In genomic region chr10:80191589-80192270, GRCh38 we compare ENCODE assay signal across 12 cellular contexts. TPM values are rescaled to one million over a fixed set of nuclear protein-coding genes. Genes with fewer than 3 reads are reported as not detected.
A peak's percentile ranks its signal among the peaks of the same experiment; 100 is the strongest.
DNase-seq lines count a peak whose midpoint lies in the region; ATAC-seq and TF ChIP-seq lines count a peak whose summit lies in the region.
"Had no signal": no experiment of that assay in that cellular context is flagged by ENCODE, and none has a peak within 500 bp of the region (broad histone marks: within the 10 kb centered on the region; RNA-seq: fewer than 3 reads in every experiment).

No MANE protein-coding gene starts in this region.

- no peak overlapping the region for H2AK5ac ChIP-seq in IMR-90 (ENCODE audit: low read depth, low read length)
- H2AK5ac ChIP-seq in mesendoderm (ENCODE audit: low read length) = no peak overlapping the region

- no peaks in the 10 kb centered on the region for H3K27me3 ChIP-seq in IMR-90 (ENCODE audit: control insufficient read depth, insufficient read depth, low read length)
- H3K27me3 ChIP-seq in right cardiac atrium (ENCODE audit: control insufficient read depth, insufficient read depth) = no peaks in the 10 kb centered on the region
- no peaks in the 10 kb centered on the region for H3K27me3 ChIP-seq in mesendoderm (ENCODE audit: insufficient read depth, low read length, poor library complexity)

- H3K23ac ChIP-seq in IMR-90 (ENCODE audit: low read depth, low read length) = no peak overlapping the region; the same call in 1 of the 2 replicates
- no peak overlapping the region for H3K23ac ChIP-seq in mesendoderm (ENCODE audit: low read length)

- in situ Hi-C loops in IMR-90 (cut with MboI; ENCODE audit: low sequenced_read_pairs) = no loop called here

- H3K4ac ChIP-seq in IMR-90 (ENCODE audit: low read depth, low read length) (no peak overlapping the region), mesendoderm (ENCODE audit: low read depth, low read length) (no peak overlapping the region)

- no peak overlapping the region for H3K9ac ChIP-seq in IMR-90 (ENCODE audit: low read depth, low read length)
- H3K9ac ChIP-seq in mesendoderm (ENCODE audit: low read length) = no peak overlapping the region

- H3K4me3 ChIP-seq in IMR-90 (ENCODE audit: insufficient read depth, low read depth, low read length) (no peak overlapping the region), right cardiac atrium (ENCODE audit: low read length) (no peak overlapping the region), mesendoderm (ENCODE audit: low read length) (no peak overlapping the region)
- H3K4me3 ChIP-seq: skin epidermis had no signal

- H3K79me2 ChIP-seq in mesendoderm (ENCODE audit: control insufficient read depth, insufficient read depth, low read length) = peaks cover 18% of the 10 kb centered on the region

- H2BK15ac ChIP-seq in IMR-90 (ENCODE audit: low read depth, low read length) = no peak overlapping the region
- H2BK15ac ChIP-seq in mesendoderm (replicated peaks; ENCODE audit: low read depth) = no peak overlapping the region

- no peak overlapping the region for H4K91ac ChIP-seq in IMR-90 (ENCODE audit: insufficient read depth, low read depth, low read length)

- H4K20me1 ChIP-seq in IMR-90 (ENCODE audit: insufficient read depth, low read length) = peaks cover 85% of the 10 kb centered on the region

- dilution Hi-C loops in IMR-90 (cut with HindIII; ENCODE audit: low sequenced_read_pairs, unreplicated experiment) = no loop called here

- no peak overlapping the region for H4K5ac ChIP-seq in IMR-90 (ENCODE audit: low read depth, low read length)
- H4K5ac ChIP-seq in mesendoderm (ENCODE audit: low read length) = no peak overlapping the region

- intact Hi-C loops in IMR-90 (cut with micrococcal nuclease) = no loop called here
- intact Hi-C loops in right cardiac atrium (cut with DNase I) = no loop called here

- no peak for ATAC-seq in IMR-90 (ENCODE audit: low read depth)
- ATAC-seq in right cardiac atrium = no peak
- ATAC-seq in stimulated activated naive B cell treated with anti-CD40 and anti-IgM and Interleukin-4, amounts not matched to agents 10 μg/mL and 1 μg/mL and 100 μg/mL, for 72 hours (replicated peaks) = no peak
- no peak for ATAC-seq in GM21447 (IDR thresholded peaks at IDR 0.05; ENCODE audit: unreplicated experiment)
- ATAC-seq: HepG2 had no signal

- 100% methylated on average over 7 of the region's 16 CpGs; no CpG with 5 or more reads in 1 of the 2 experiments for WGBS in IMR-90 (ENCODE audit: extremely low coverage in 2 of 2, insufficient read length in 1 of 2), 2 experiments
- WGBS in right cardiac atrium = 79% methylated on average over 16 of the region's 16 CpGs
- no CpG with 5 or more reads among the region's 16 CpGs for WGBS in mesendoderm (ENCODE audit: extremely low coverage, insufficient coverage, low lambda C conversion rate)

- H3K14ac ChIP-seq in IMR-90 (replicated peaks; ENCODE audit: low read depth, low read length) = no peak overlapping the region

- H3K27me3 Mint-ChIP-seq in activated CD4-positive, alpha-beta memory T cell treated with anti-CD3 and anti-CD28 coated beads, Interleukin-2, amount 10 ng/mL, durations not matched to agents 7 days and 5 days = no peaks in the 10 kb centered on the region
- no peaks in the 10 kb centered on the region for H3K27me3 Mint-ChIP-seq in stimulated activated naive B cell treated with anti-CD40 and anti-IgM and Interleukin-4, amounts not matched to agents 10 μg/mL and 1 μg/mL and 100 μg/mL, for 72 hours

- H3K4me1 ChIP-seq in IMR-90 (ENCODE audit: control insufficient read depth, insufficient read depth, low read length) = peaks cover 27% of the 10 kb centered on the region
- peaks cover 48% of the 10 kb centered on the region for H3K4me1 ChIP-seq in right cardiac atrium (ENCODE audit: control insufficient read depth, insufficient read depth, low read length)
- no peaks in the 10 kb centered on the region for H3K4me1 ChIP-seq in mesendoderm (ENCODE audit: control insufficient read depth, low read depth, low read length)

- H3K9me3 ChIP-seq in IMR-90 (ENCODE audit: control insufficient read depth, insufficient read depth, low read length) = peaks cover 2% of the 10 kb centered on the region; the same call in 1 of the 2 replicates
- H3K9me3 ChIP-seq in right cardiac atrium (ENCODE audit: control insufficient read depth, low read length) = no peaks in the 10 kb centered on the region

- peak overlapping the region; percentile 74 for H2AK9ac ChIP-seq in IMR-90 (replicated peaks; ENCODE audit: low read depth, low read length, poor library complexity)

- no peak overlapping the region for H2BK120ac ChIP-seq in IMR-90 (ENCODE audit: low read depth, low read length)
- H2BK120ac ChIP-seq in mesendoderm (ENCODE audit: low read depth, low read length) = no peak overlapping the region

- H3K36me3 ChIP-seq in IMR-90 (ENCODE audit: control insufficient read depth, insufficient read depth, low read length) (peaks cover 9% of the 10 kb centered on the region; the same call in 1 of the 2 replicates), mesendoderm (ENCODE audit: control insufficient read depth, insufficient read depth, low read length) (no peaks in the 10 kb centered on the region)

- H3K27ac Mint-ChIP-seq in activated CD4-positive, alpha-beta memory T cell treated with anti-CD3 and anti-CD28 coated beads, Interleukin-2, amount 10 ng/mL, durations not matched to agents 7 days and 5 days = peak overlapping the region; percentile 53
- H3K27ac Mint-ChIP-seq in stimulated activated naive B cell treated with anti-CD40 and anti-IgM and Interleukin-4, amounts not matched to agents 10 μg/mL and 1 μg/mL and 100 μg/mL, for 72 hours = peak overlapping the region; percentile 54

- H3K27ac ChIP-seq in IMR-90 (ENCODE audit: insufficient read depth, low read length) (no peak overlapping the region), right cardiac atrium (ENCODE audit: low read length) (peak overlapping the region; percentile 14), mesendoderm (ENCODE audit: low read depth, low read length) (no peak overlapping the region)

- TF ChIP-seq CTCF in IMR-90 (conservative IDR thresholded peaks at IDR 0.05; ENCODE audit: low read depth, low read length) = no peak

- no peak overlapping the region for H4K8ac ChIP-seq in IMR-90 (ENCODE audit: low read depth in 2 of 2, low read length in 2 of 2)
- no peak overlapping the region for H4K8ac ChIP-seq in mesendoderm (ENCODE audit: low read depth, low read length)

- no peak overlapping the region for H3K18ac ChIP-seq in IMR-90 (ENCODE audit: low read depth, low read length)
- H3K18ac ChIP-seq in mesendoderm (ENCODE audit: low read length) = no peak overlapping the region

- no peak overlapping the region for H3K4me2 ChIP-seq in IMR-90 (ENCODE audit: low read depth, low read length)
- no peak overlapping the region for H3K4me2 ChIP-seq in mesendoderm (ENCODE audit: low read length)

- peaks cover 29 to 74% of the 10 kb centered on the region in 2 experiments for H3K79me1 ChIP-seq in IMR-90 (ENCODE audit: low read depth in 1 of 2, low read length in 2 of 2)
- H3K79me1 ChIP-seq in mesendoderm (ENCODE audit: low read length) = peaks cover 18% of the 10 kb centered on the region

- H3K4me3 Mint-ChIP-seq in activated CD4-positive, alpha-beta memory T cell treated with anti-CD3 and anti-CD28 coated beads, Interleukin-2, amount 10 ng/mL, durations not matched to agents 7 days and 5 days = no peak overlapping the region
- H3K4me3 Mint-ChIP-seq in stimulated activated naive B cell treated with anti-CD40 and anti-IgM and Interleukin-4, amounts not matched to agents 10 μg/mL and 1 μg/mL and 100 μg/mL, for 72 hours = peak overlapping the region; percentile 0 to 56

- H3K56ac ChIP-seq in IMR-90 (ENCODE audit: extremely low read depth, insufficient read depth, low read length) (no peak overlapping the region), mesendoderm (ENCODE audit: low read length) (no peak overlapping the region)

- CTCF ChIA-PET in IMR-90 (lab: Yijun Ruan, JAX) = no interaction called here
- CTCF ChIA-PET in activated CD4-positive, alpha-beta memory T cell treated with anti-CD3 and anti-CD28 coated beads, Interleukin-2, amount 10 ng/mL, durations not matched to agents 7 days and 5 days (lab: Charles Lee) = interaction anchor here (1.1 to 1.7 kb wide), 3 partner anchors 8 to 31 kb away, joined by 3 to 5 read pairs (median 4); no protein-coding TSS in a partner anchor

- no peak for DNase-seq in IMR-90
- peak; percentile 23 for DNase-seq in activated CD4-positive, alpha-beta memory T cell treated with anti-CD3 and anti-CD28 coated beads, Interleukin-2, amount 10 ng/mL, durations not matched to agents 7 days and 5 days
- no peak for DNase-seq in right cardiac atrium
- DNase-seq in stimulated activated naive B cell treated with anti-CD40 and anti-IgM and Interleukin-4, amounts not matched to agents 10 μg/mL and 1 μg/mL and 100 μg/mL, for 72 hours = no peak
- no peak for DNase-seq in NCI-H2029 treated with DMSO at 0.1 percent for 48 hours (lab: John Stamatoyannopoulos, UW)
- DNase-seq in mesendoderm = no peak
- DNase-seq: erythroblast, NCI-H446 treated with DMSO at 0.1 percent for 48 hours had no signal

- TF ChIP-seq POLR2A in IMR-90 (IDR thresholded peaks at IDR 0.05; ENCODE audit: low read depth, low read length) = no peak

- H2BK5ac ChIP-seq in IMR-90 (ENCODE audit: low read depth, low read length, poor library complexity, severe bottlenecking) (no peak overlapping the region), mesendoderm (ENCODE audit: low read length) (no peak overlapping the region)

- peaks cover 72% of the 10 kb centered on the region for H3K4me1 Mint-ChIP-seq in activated CD4-positive, alpha-beta memory T cell treated with anti-CD3 and anti-CD28 coated beads, Interleukin-2, amount 10 ng/mL, durations not matched to agents 7 days and 5 days
- H3K4me1 Mint-ChIP-seq in stimulated activated naive B cell treated with anti-CD40 and anti-IgM and Interleukin-4, amounts not matched to agents 10 μg/mL and 1 μg/mL and 100 μg/mL, for 72 hours = peaks cover 54 to 80% of the 10 kb centered on the region in 2 donors

- H3K36me3 Mint-ChIP-seq in activated CD4-positive, alpha-beta memory T cell treated with anti-CD3 and anti-CD28 coated beads, Interleukin-2, amount 10 ng/mL, durations not matched to agents 7 days and 5 days (ENCODE audit: low read depth) = peaks cover 53% of the 10 kb centered on the region
- H3K36me3 Mint-ChIP-seq in stimulated activated naive B cell treated with anti-CD40 and anti-IgM and Interleukin-4, amounts not matched to agents 10 μg/mL and 1 μg/mL and 100 μg/mL, for 72 hours = peaks cover 38 to 54% of the 10 kb centered on the region in 2 donors

- peaks cover 45% of the 10 kb centered on the region for H3K9me1 ChIP-seq in IMR-90 (ENCODE audit: insufficient read depth, low read length)

- no peak for TF ChIP-seq RAD21 in IMR-90 (IDR thresholded peaks at IDR 0.05; ENCODE audit: low read length)

- BruUV-seq in IMR-90 (replicated peaks; lab: Mats Ljungman, UMichigan) = no TSS peak

- H3K9me3 Mint-ChIP-seq in activated CD4-positive, alpha-beta memory T cell treated with anti-CD3 and anti-CD28 coated beads, Interleukin-2, amount 10 ng/mL, durations not matched to agents 7 days and 5 days = peaks cover 8% of the 10 kb centered on the region
- H3K9me3 Mint-ChIP-seq in stimulated activated naive B cell treated with anti-CD40 and anti-IgM and Interleukin-4, amounts not matched to agents 10 μg/mL and 1 μg/mL and 100 μg/mL, for 72 hours = peaks cover 4 to 11% of the 10 kb centered on the region in 2 donors

- H2AFZ ChIP-seq in IMR-90 (replicated peaks; ENCODE audit: low read length, poor library complexity) = peak overlapping the region; percentile 8

- POLR2A ChIA-PET in IMR-90 (lab: Charles Lee; ENCODE audit: unreplicated experiment) = no interaction called here
- POLR2A ChIA-PET in activated CD4-positive, alpha-beta memory T cell treated with anti-CD3 and anti-CD28 coated beads, Interleukin-2, amount 10 ng/mL, durations not matched to agents 7 days and 5 days (lab: Charles Lee) = interaction anchor here (1.1 to 6.4 kb wide), 3 partner anchors 12 to 38 kb away, joined by 3 to 32 read pairs (median 3); partner anchors contain the start of gene ANXA11

- H2BK20ac ChIP-seq in IMR-90 (ENCODE audit: low read depth, low read length) = no peak overlapping the region

RNA-seq across cellular contexts. Expression of gene ANXA11, which starts 13.6 kb away (rescaled TPM):
- 39.4 and 40.8 TPM in 2 replicates for total RNA-seq in IMR-90 (2012; rRNA removed)
- polyA plus RNA-seq in IMR-90 (2012; rRNA removed) = 109 and 114 TPM in 2 replicates
- 104 and 105 TPM in 2 replicates for polyA plus RNA-seq in IMR-90 (2012; cell fraction: cytosol; rRNA removed)
- 86.2 and 114 TPM in 2 replicates for polyA plus RNA-seq in IMR-90 (2012; cell fraction: nucleus; rRNA removed; ENCODE audit: low replicate concordance)
- total RNA-seq in activated CD4-positive, alpha-beta memory T cell treated with anti-CD3 and anti-CD28 coated beads, Interleukin-2, amount 10 ng/mL, durations not matched to agents 7 days and 5 days = 100 to 1,000 TPM; 271 to 273 TPM
- total RNA-seq in right cardiac atrium = 100 to 1,000 TPM; 371 to 451 (median 403) TPM
- polyA plus RNA-seq in right cardiac atrium = 232 TPM
- polyA plus RNA-seq in mesendoderm (2013, experiment 1 of 2) = 235 TPM
- 239 TPM for polyA plus RNA-seq in mesendoderm (2013, experiment 2 of 2)

RNA-seq across cellular contexts. Expression of gene PLAC9, which starts 59.2 kb away (rescaled TPM):
- 1.6 and 1.9 TPM in 2 replicates for total RNA-seq in IMR-90 (2012; rRNA removed)
- polyA plus RNA-seq in IMR-90 (2012; rRNA removed) = 12.2 and 15.6 TPM in 2 replicates
- polyA plus RNA-seq in IMR-90 (2012; cell fraction: cytosol; rRNA removed) = 8.4 and 13.4 TPM in 2 replicates
- polyA plus RNA-seq in IMR-90 (2012; cell fraction: nucleus; rRNA removed; ENCODE audit: low replicate concordance) = 2.1 and 3.1 TPM in 2 replicates
- not detected for total RNA-seq in activated CD4-positive, alpha-beta memory T cell treated with anti-CD3 and anti-CD28 coated beads, Interleukin-2, amount 10 ng/mL, durations not matched to agents 7 days and 5 days
- total RNA-seq in right cardiac atrium = 10 to 100 TPM; 47.5 to 92.2 (median 61.2) TPM
- 78.6 TPM for polyA plus RNA-seq in right cardiac atrium
- 18.5 TPM for polyA plus RNA-seq in mesendoderm (2013, experiment 1 of 2)
- polyA plus RNA-seq in mesendoderm (2013, experiment 2 of 2) = 19.5 TPM
- total RNA-seq: HepG2; T-helper 2 cell treated with Interferon-gamma antibody and Interleukin-4, amounts not matched to agents 100 ng/mL and 5 ng/mL, for 36 hours had no signal
- polyA plus RNA-seq: HepG2 had no signal

Comparison
In these comparisons a context has a peak if more than half of its experiments do, and no peak if none do; other contexts are left out.
1. RNA of gene PLAC9, which starts 59.2 kb away (total RNA-seq): 47.5 to 92.2 TPM in right cardiac atrium; 1.6 to 1.9 TPM in IMR-90 and not detected in activated CD4-positive, alpha-beta memory T cell treated with anti-CD3 and anti-CD28 coated beads, Interleukin-2, amount 10 ng/mL, durations not matched to agents 7 days and 5 days; every median in the first group is over 10 times any median in the second.